29 cellular contexts compared by ENCODE assay signal in the genomic region with DNA sequence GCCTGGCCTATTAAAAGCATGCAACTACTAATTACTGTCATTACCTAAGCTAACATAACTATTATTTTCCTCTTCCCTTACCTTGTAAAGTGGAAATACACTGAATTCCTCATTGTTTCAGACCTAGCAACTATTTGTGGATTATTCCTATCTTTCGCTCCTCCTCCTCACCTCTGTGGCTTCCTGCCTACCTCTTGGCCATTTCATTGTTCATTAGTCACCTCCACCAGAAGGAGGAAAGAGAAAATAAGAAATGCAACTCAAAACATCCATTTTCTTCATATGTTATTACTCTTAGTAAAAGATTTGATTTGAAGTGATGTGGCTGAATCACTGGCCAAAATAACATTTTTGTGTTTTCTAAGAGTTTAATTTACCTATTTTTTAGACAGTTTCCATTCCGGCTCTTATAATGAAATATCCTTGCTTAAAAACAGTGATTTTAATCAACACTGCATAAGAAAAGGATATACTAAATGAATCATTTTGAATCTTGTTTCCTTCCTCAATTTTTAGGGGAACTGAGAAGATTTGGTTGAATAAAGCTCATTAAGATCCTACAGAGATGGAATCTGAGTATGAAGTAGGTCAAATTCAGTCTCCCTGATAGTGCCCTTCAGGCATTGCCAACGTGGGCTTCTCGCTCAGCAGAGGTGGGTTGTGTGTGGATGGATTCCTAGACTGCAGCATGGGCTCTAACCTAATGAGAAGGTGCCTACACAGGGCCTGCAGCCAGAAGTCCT. TPM values are rescaled to one million over a fixed set of nuclear protein-coding genes. Genes with fewer than 3 reads are reported as not detected.
DNase-seq lines count a peak whose midpoint lies in the region; ATAC-seq, FAIRE-seq and TF ChIP-seq lines count a peak whose summit lies in the region.
"Had no signal": no experiment of that assay in that cellular context is flagged by ENCODE, and none has a peak within 500 bp of the region (broad histone marks: within the 10 kb centered on the region; RNA-seq: fewer than 3 reads in every experiment).

No MANE protein-coding gene starts in this region.

- H2AFZ ChIP-seq in mammary epithelial cell (ENCODE audit: low read depth, low read length) (peak overlapping the region; percentile 31), OCI-LY3 (ENCODE audit: low read depth, low read length) (no peak overlapping the region), HepG2 (ENCODE audit: low read length) (no peak overlapping the region)
- H2AFZ ChIP-seq: hepatocyte, parathyroid adenoma had no signal

- no peaks in the 10 kb centered on the region for H3K36me3 ChIP-seq in mammary epithelial cell (ENCODE audit: insufficient read depth, low read length)
- H3K36me3 ChIP-seq in breast epithelium, result no peaks in the 10 kb centered on the region
- H3K36me3 ChIP-seq in OCI-LY3 (replicated peaks; ENCODE audit: low read depth, low read length), result no peaks in the 10 kb centered on the region
- H3K36me3 ChIP-seq in HepG2 (replicated peaks in 1 of 2; ENCODE audit: control insufficient read depth in 1 of 2, insufficient read depth in 2 of 2, low read length in 2 of 2), result no peaks in the 10 kb centered on the region
- H3K36me3 ChIP-seq: adrenal gland, gastrocnemius medialis, HAP-1 had no signal

- H4K20me1 ChIP-seq in mammary epithelial cell (ENCODE audit: insufficient read depth, low read length), result no peaks in the 10 kb centered on the region
- H4K20me1 ChIP-seq in OCI-LY3 (ENCODE audit: insufficient read depth, low read length), result no peaks in the 10 kb centered on the region
- no peaks in the 10 kb centered on the region for H4K20me1 ChIP-seq in HepG2 (ENCODE audit: insufficient read depth, low read length)

- POLR2A ChIA-PET in HepG2 (lab: Yijun Ruan, JAX), result no interaction called here

- WGBS in mammary epithelial cell (ENCODE audit: low coverage, missing lambda C conversion rate), result 59% methylated on average over 4 of the region's 4 CpGs
- 10% methylated on average over 4 of the region's 4 CpGs for WGBS in HepG2 (ENCODE audit: low lambda C conversion rate)

- H3K9ac ChIP-seq in mammary epithelial cell (ENCODE audit: insufficient read depth, low read length) (no peak overlapping the region), OCI-LY3 (ENCODE audit: low read length) (no peak overlapping the region), HepG2 (ENCODE audit: insufficient read depth, low read depth, low read length) (no peak overlapping the region)
- H3K9ac ChIP-seq: parathyroid adenoma had no signal

- ATAC-seq in HepG2 (peak; percentile 33; the same call in 1 of the 3 replicates), Right ventricle myocardium inferior (no peak), HG02798 (IDR thresholded peaks at IDR 0.05; ENCODE audit: poor library complexity, unreplicated experiment) (no peak)
- ATAC-seq: activated CD4-positive, alpha-beta T cell treated with anti-CD3 and anti-CD28 coated beads for 36 hours; activated CD8-positive, alpha-beta T cell treated with anti-CD3 and anti-CD28 coated beads, Interleukin-2, amount 10 ng/mL, durations not matched to agents 7 days and 5 days; gastrocnemius medialis; left colon had no signal

- in situ Hi-C loops in mammary epithelial cell (cut with MboI; ENCODE audit: low sequenced_read_pairs in 2 of 2) (no loop called here), HepG2 (cut with HindIII; ENCODE audit: extremely low pct_ligation_motif_present, low pct_unique_long_range_greater_than_20kb) (no loop called here)

- no peak overlapping the region for H3K27ac ChIP-seq in mammary epithelial cell (ENCODE audit: insufficient read depth, low read depth, low read length)
- H3K27ac ChIP-seq in breast epithelium, result no peak overlapping the region
- H3K27ac ChIP-seq in OCI-LY3 (ENCODE audit: low read length), result no peak overlapping the region
- H3K27ac ChIP-seq in HepG2 (ENCODE audit: extremely low read length, insufficient read depth, low read length), result no peak overlapping the region
- H3K27ac ChIP-seq: adrenal gland, gastrocnemius medialis, hepatocyte, parathyroid adenoma had no signal

- DNase-seq in mammary epithelial cell (peak; percentile 35), breast epithelium (ENCODE audit: low spot score in 2 of 2) (no peak), HepG2 (ENCODE audit: low spot score) (no peak), cerebellum (ENCODE audit: low spot score) (no peak), Right ventricle myocardium inferior (ENCODE audit: missing footprints) (no peak), NCI-H82 (lab: John Stamatoyannopoulos, UW) (no peak)
- DNase-seq: activated CD4-positive, alpha-beta T cell treated with anti-CD3 and anti-CD28 coated beads for 36 hours; activated CD8-positive, alpha-beta T cell treated with anti-CD3 and anti-CD28 coated beads, Interleukin-2, amount 10 ng/mL, durations not matched to agents 7 days and 5 days; activated naive CD4-positive, alpha-beta T cell treated with anti-CD3 and anti-CD28 coated beads for 36 hours; adrenal gland; cerebellar nuclear complex; DMS53; gastrocnemius medialis; IMR-90; left colon; mesenchymal stem cell; NCI-H187 treated with DMSO at 0.1 percent for 48 hours; NCI-H2171; NCI-H510A treated with DMSO at 0.1 percent for 48 hours; small intestine; stimulated activated naive CD4-positive, alpha-beta T cell treated with Interleukin-2 at 50 U/mL for 16 hours; SW 1271; T-helper 9 cell had no signal

- H3K79me2 ChIP-seq in mammary epithelial cell (ENCODE audit: insufficient read depth, low read length) (no peaks in the 10 kb centered on the region), OCI-LY3 (ENCODE audit: low read length) (no peaks in the 10 kb centered on the region), HepG2 (ENCODE audit: insufficient read depth, low read length) (no peaks in the 10 kb centered on the region)
- H3K79me2 ChIP-seq: hepatocyte, parathyroid adenoma had no signal

- no peak for TF ChIP-seq CTCF in mammary epithelial cell (conservative IDR thresholded peaks at IDR 0.05 in 1 of 2, IDR thresholded peaks at IDR 0.05 in 1 of 2; ENCODE audit: extremely low read depth in 1 of 2, insufficient read depth in 1 of 2, low read depth in 1 of 2, low read length in 2 of 2)
- TF ChIP-seq CTCF in breast epithelium (IDR thresholded peaks at IDR 0.05), result no peak
- TF ChIP-seq CTCF in OCI-LY3 (IDR thresholded peaks at IDR 0.05; ENCODE audit: low read depth, low read length), result no peak
- TF ChIP-seq CTCF in HepG2 (CRISPR knock-in tag; IDR thresholded peaks at IDR 0.05), result no peak

- H3K4me3 ChIP-seq in mammary epithelial cell (replicated peaks in 1 of 3; ENCODE audit: insufficient read depth in 1 of 3, low read depth in 2 of 3, low read length in 3 of 3) (no peak overlapping the region), breast epithelium (no peak overlapping the region), OCI-LY3 (ENCODE audit: low read length) (peak overlapping the region; percentile 9), HepG2 (replicated peaks in 1 of 3; ENCODE audit: insufficient read depth in 1 of 3, low read depth in 2 of 3, low read length in 3 of 3) (no peak overlapping the region)
- H3K4me3 ChIP-seq: adrenal gland, gastrocnemius medialis, HAP-1, hepatocyte had no signal

- intact Hi-C loops in mammary epithelial cell (cut with micrococcal nuclease), result no loop called here
- intact Hi-C loops in breast epithelium (cut with DNase I; ENCODE audit: low total_unique reads), result no loop called here
- intact Hi-C loops in HepG2 (cut with micrococcal nuclease; ENCODE audit: unreplicated experiment), result no loop called here
- intact Hi-C loops in Right ventricle myocardium inferior (cut with DNase I), result no loop called here

- H3K4me2 ChIP-seq in mammary epithelial cell (ENCODE audit: insufficient read depth, low read depth, low read length), result no peak overlapping the region
- H3K4me2 ChIP-seq in OCI-LY3 (ENCODE audit: low read length), result peak overlapping the region; percentile 61
- H3K4me2 ChIP-seq in HepG2 (ENCODE audit: low read depth, low read length), result no peak overlapping the region
- H3K4me2 ChIP-seq: hepatocyte had no signal

- FAIRE-seq in HepG2 (lab: Jason Lieb, UNC), result no peak
- FAIRE-seq: endothelial cell of umbilical vein, small intestine had no signal

- TF ChIP-seq EP300 in HepG2 (IDR thresholded peaks at IDR 0.05; ENCODE audit: low read depth in 2 of 2, low read length in 2 of 2) (no peak), HepG2 (CRISPR knock-in tag; IDR thresholded peaks at IDR 0.05; ENCODE audit: borderline replicate concordance) (no peak)

- CTCF ChIA-PET in mammary epithelial cell (lab: Charles Lee; ENCODE audit: low non-redundant PET) (no interaction called here), HepG2 (lab: Yijun Ruan, JAX; ENCODE audit: low intra/inter-chr PET ratio, low total read pairs) (no interaction called here)

- peaks cover 2% of the 10 kb centered on the region for H3K9me3 ChIP-seq in mammary epithelial cell (replicated peaks; ENCODE audit: insufficient read depth, low read length)
- H3K9me3 ChIP-seq in breast epithelium, result peaks cover 0 to 2% of the 10 kb centered on the region in 2 donors
- H3K9me3 ChIP-seq in OCI-LY3 (ENCODE audit: insufficient read depth, low read length), result no peaks in the 10 kb centered on the region
- 0 out of 2 replicates have a peak, but pooled peaks cover 4% of the 10 kb centered on the region for H3K9me3 ChIP-seq in HepG2 (ENCODE audit: low read length)
- H3K9me3 ChIP-seq: gastrocnemius medialis, HAP-1 had no signal

- no peak for TF ChIP-seq RAD21 in HepG2 (CRISPR knock-in tag; IDR thresholded peaks at IDR 0.05)

- BruUV-seq in mammary epithelial cell (replicated peaks; lab: Mats Ljungman, UMichigan), result no TSS peak
- BruUV-seq in HepG2 (replicated peaks; lab: Mats Ljungman, UMichigan), result no TSS peak

- dilution Hi-C loops in mammary epithelial cell (cut with HindIII; ENCODE audit: low sequenced_read_pairs), result no loop called here

- peaks cover 9% of the 10 kb centered on the region for H3K4me1 ChIP-seq in mammary epithelial cell (ENCODE audit: insufficient read depth, low read length)
- no peaks in the 10 kb centered on the region for H3K4me1 ChIP-seq in breast epithelium
- peaks cover 46% of the 10 kb centered on the region for H3K4me1 ChIP-seq in OCI-LY3 (ENCODE audit: low read length)
- H3K4me1 ChIP-seq in HepG2 (ENCODE audit: insufficient read depth, low read length), result 0 out of 2 replicates have a peak, but pooled peaks cover 7% of the 10 kb centered on the region
- H3K4me1 ChIP-seq: gastrocnemius medialis, parathyroid adenoma had no signal

- H3K27me3 ChIP-seq in mammary epithelial cell (ENCODE audit: insufficient read depth, low read length) (no peaks in the 10 kb centered on the region), breast epithelium (no peaks in the 10 kb centered on the region), OCI-LY3 (ENCODE audit: low read depth, low read length) (peaks cover 14% of the 10 kb centered on the region), HepG2 (ENCODE audit: control insufficient read depth in 1 of 2, insufficient read depth in 2 of 2, low read length in 2 of 2) (no peaks in the 10 kb centered on the region)
- H3K27me3 ChIP-seq: adrenal gland, gastrocnemius medialis, hepatocyte had no signal

- TF ChIP-seq POLR2A in breast epithelium (IDR thresholded peaks at IDR 0.05) (no peak), HepG2 (IDR thresholded peaks at IDR 0.05; ENCODE audit: insufficient read depth in 1 of 2, low read depth in 2 of 2, low read length in 2 of 2) (no peak)

RNA-seq across cellular contexts. Expression of gene ARHGAP5, which starts 27.6 kb away (rescaled TPM):
- total RNA-seq in mammary epithelial cell (100 to 1,000 TPM; 107 to 221 TPM), breast epithelium (100 to 1,000 TPM; 115 to 189 (median 121) TPM), HepG2 (2016; rRNA removed; fragmentation: Illumina TruSeq; extraction: Trizol) (144 and 251 TPM in 2 replicates), cerebellum (249 TPM), Right ventricle myocardium inferior (210 TPM)
- polyA plus RNA-seq in mammary epithelial cell (19.8 TPM), HepG2 (2011; rRNA removed) (33.2 and 33.7 TPM in 2 replicates)
- 51.0 TPM for polyA minus RNA-seq in mammary epithelial cell
- 107 and 120 TPM in 2 replicates for total RNA-seq in HepG2 (2016; cell fraction: cytosol; rRNA removed; fragmentation: Illumina TruSeq; extraction: Trizol; ENCODE audit: low read depth)
- 143 and 234 TPM in 2 replicates for total RNA-seq in HepG2 (2016; cell fraction: insoluble cytoplasmic fraction; rRNA removed; fragmentation: Illumina TruSeq; extraction: Trizol)
- 251 and 354 TPM in 2 replicates for total RNA-seq in HepG2 (2016; cell fraction: membrane; rRNA removed; fragmentation: Illumina TruSeq; extraction: Trizol)
- total RNA-seq in HepG2 (2016; cell fraction: nucleus; rRNA removed; fragmentation: Illumina TruSeq; extraction: Trizol), result 126 and 127 TPM in 2 replicates
- polyA plus RNA-seq in HepG2 (2011; cell fraction: cytosol; rRNA removed), result 9.5 and 23.4 TPM in 2 replicates
- 16.4 and 21.5 TPM in 2 replicates for polyA plus RNA-seq in HepG2 (2011; cell fraction: nucleus; rRNA removed)
- 66.9 and 68.2 TPM in 2 replicates for polyA plus RNA-seq in HepG2 (2012)
- 7.1 and 8.7 TPM in 2 replicates for polyA plus RNA-seq in HepG2 (2016; cell fraction: cytosol; fragmentation: Illumina TruSeq; extraction: Trizol; ENCODE audit: low read depth)
- 97.2 and 109 TPM in 2 replicates for polyA plus RNA-seq in HepG2 (2016; cell fraction: insoluble cytoplasmic fraction; fragmentation: Illumina TruSeq; extraction: Trizol; ENCODE audit: low read depth)
- polyA plus RNA-seq in HepG2 (2016; cell fraction: membrane; fragmentation: Illumina TruSeq; extraction: Trizol; ENCODE audit: low read depth), result 24.4 and 27.7 TPM in 2 replicates
- polyA plus RNA-seq in HepG2 (2016; cell fraction: nucleus; fragmentation: Illumina TruSeq; extraction: Trizol; ENCODE audit: insufficient read depth, low read depth), result 58.3 and 60.5 TPM in 2 replicates
- polyA minus RNA-seq in HepG2 (2011; rRNA and poly(A)+ RNA removed; ENCODE audit: low replicate concordance), result 32.3 and 33.4 TPM in 2 replicates
- 126 and 147 TPM in 2 replicates for polyA minus RNA-seq in HepG2 (2011; cell fraction: cytosol; rRNA and poly(A)+ RNA removed)
- 187 and 220 TPM in 2 replicates for polyA minus RNA-seq in HepG2 (2011; cell fraction: nucleus; rRNA and poly(A)+ RNA removed)
